In genomic region chr12:25828188-25828587, GRCh38 we compare ENCODE assay signal across 23 cellular contexts.
DNase-seq lines count a peak whose midpoint lies in the region; TF ChIP-seq lines count a peak whose summit lies in the region.
"Had no signal": no experiment of that assay in that cellular context is flagged by ENCODE, and none has a peak within 500 bp of the region (broad histone marks: within the 10 kb centered on the region; RNA-seq: fewer than 3 reads in every experiment).

No MANE protein-coding gene starts in this region.

- H3K4me3 ChIP-seq in fibroblast of lung (replicated peaks in 1 of 4; ENCODE audit: control extremely low read depth in 1 of 4, insufficient read depth in 1 of 4, low read depth in 3 of 4, low read length in 4 of 4) = no peak overlapping the region
- H3K4me3 ChIP-seq: esophagus squamous epithelium, thyroid gland had no signal

- H3K9ac ChIP-seq in fibroblast of lung (ENCODE audit: insufficient read depth, low read length) = no peak overlapping the region

- H3K27ac ChIP-seq in fibroblast of lung (ENCODE audit: insufficient read depth, low read length) (peak overlapping the region; percentile 40), substantia nigra (ENCODE audit: low read depth, low read length, poor library complexity, severe bottlenecking) (no peak overlapping the region)
- H3K27ac ChIP-seq: esophagus squamous epithelium, thyroid gland had no signal

- no peaks in the 10 kb centered on the region for H3K36me3 Mint-ChIP-seq in osteocyte (ENCODE audit: unreplicated experiment)
- H3K36me3 Mint-ChIP-seq: activated naive CD8-positive, alpha-beta T cell treated with anti-CD3 and anti-CD28 coated beads, Interleukin-2, amount 10 ng/mL, durations not matched to agents 7 days and 5 days; CD4-positive, CD25-positive, alpha-beta regulatory T cell; IgD-negative memory B cell had no signal

- H3K79me2 ChIP-seq in fibroblast of lung (ENCODE audit: control insufficient read depth, insufficient read depth, low read length) = no peaks in the 10 kb centered on the region

- DNase-seq in G401 (ENCODE audit: low spot score) (peak; percentile 57), HuH-7.5 (ENCODE audit: low spot score) (peak; percentile 20), fibroblast of lung (ENCODE audit: low read depth in 2 of 2) (no peak), osteocyte (ENCODE audit: extremely low spot score, unreplicated experiment) (no peak), substantia nigra (lab: John Stamatoyannopoulos, UW) (no peak), posterior cingulate gyrus (no peak), DMS53 (lab: John Stamatoyannopoulos, UW) (no peak)
- DNase-seq: activated CD4-positive, alpha-beta T cell treated with anti-CD3 and anti-CD28 coated beads for 1 hour; activated CD8-positive, alpha-beta T cell treated with anti-CD3 and anti-CD28 coated beads for 36 hours; activated effector memory CD4-positive, alpha-beta T cell treated with anti-CD3 and anti-CD28 coated beads, Interleukin-2, amount 50 U/mL, for 16 hours; activated naive CD8-positive, alpha-beta T cell treated with anti-CD3 and anti-CD28 coated beads, Interleukin-2, amount 10 ng/mL, durations not matched to agents 7 days and 5 days; CD4-positive, CD25-positive, alpha-beta regulatory T cell; effector memory CD8-positive, alpha-beta T cell; esophagus squamous epithelium; kidney; NCI-H1092 treated with DMSO at 0.1 percent for 48 hours; NCI-H2029; nucleus accumbens; SHP77 treated with DMSO at 0.1 percent for 48 hours; stimulated activated CD4-positive, alpha-beta T cell treated with anti-CD3 and anti-CD28 coated beads, Interleukin-4, amount 100 ng/mL, for 4 hours; stimulated activated naive CD4-positive, alpha-beta T cell; thyroid gland had no signal

- H3K4me1 ChIP-seq in fibroblast of lung (ENCODE audit: control insufficient read depth, extremely low read depth, insufficient read depth, low read length) = peaks cover 16% of the 10 kb centered on the region

- no peaks in the 10 kb centered on the region for H3K9me3 ChIP-seq in fibroblast of lung (ENCODE audit: control insufficient read depth, insufficient read depth, low read depth, low read length)
- H3K9me3 ChIP-seq: esophagus squamous epithelium, thyroid gland had no signal

- H2AFZ ChIP-seq in fibroblast of lung (ENCODE audit: low read length) = no peak overlapping the region

- no peaks in the 10 kb centered on the region for H4K20me1 ChIP-seq in fibroblast of lung (ENCODE audit: control insufficient read depth, extremely low read depth, insufficient read depth, low read length)

- H3K4me2 ChIP-seq in fibroblast of lung (ENCODE audit: extremely low read depth, insufficient read depth, low read length) = peak overlapping the region; percentile 70

- in situ Hi-C loops in G401 (cut with HindIII; ENCODE audit: low sequenced_read_pairs) = no loop called here

- no peaks in the 10 kb centered on the region for H3K9me3 Mint-ChIP-seq in osteocyte (ENCODE audit: unreplicated experiment)
- H3K9me3 Mint-ChIP-seq: activated CD8-positive, alpha-beta T cell treated with anti-CD3 and anti-CD28 coated beads for 36 hours; activated naive CD8-positive, alpha-beta T cell treated with anti-CD3 and anti-CD28 coated beads, Interleukin-2, amount 10 ng/mL, durations not matched to agents 7 days and 5 days; effector memory CD8-positive, alpha-beta T cell; IgD-negative memory B cell had no signal

- H3K27me3 ChIP-seq in fibroblast of lung (ENCODE audit: control insufficient read depth, insufficient read depth, low read length) = no peaks in the 10 kb centered on the region
- H3K27me3 ChIP-seq: esophagus squamous epithelium, thyroid gland had no signal

- H3K4me1 Mint-ChIP-seq in osteocyte (ENCODE audit: unreplicated experiment) = peaks cover 34% of the 10 kb centered on the region
- H3K4me1 Mint-ChIP-seq: activated naive CD8-positive, alpha-beta T cell treated with anti-CD3 and anti-CD28 coated beads, Interleukin-2, amount 10 ng/mL, durations not matched to agents 7 days and 5 days; CD4-positive, CD25-positive, alpha-beta regulatory T cell; IgD-negative memory B cell had no signal

- peaks cover 2% of the 10 kb centered on the region for H3K27me3 Mint-ChIP-seq in osteocyte (ENCODE audit: unreplicated experiment)
- H3K27me3 Mint-ChIP-seq: activated CD8-positive, alpha-beta T cell treated with anti-CD3 and anti-CD28 coated beads for 36 hours; effector memory CD8-positive, alpha-beta T cell had no signal

- intact Hi-C loops in posterior cingulate gyrus (cut with DNase I) = no loop called here

- H3K4me3 Mint-ChIP-seq in osteocyte (ENCODE audit: unreplicated experiment) = no peak overlapping the region
- H3K4me3 Mint-ChIP-seq: activated CD8-positive, alpha-beta T cell treated with anti-CD3 and anti-CD28 coated beads for 36 hours; activated naive CD8-positive, alpha-beta T cell treated with anti-CD3 and anti-CD28 coated beads, Interleukin-2, amount 10 ng/mL, durations not matched to agents 7 days and 5 days; CD4-positive, CD25-positive, alpha-beta regulatory T cell; effector memory CD8-positive, alpha-beta T cell; IgD-negative memory B cell had no signal

- H3K36me3 ChIP-seq in fibroblast of lung (ENCODE audit: control insufficient read depth, insufficient read depth, low read length) = no peaks in the 10 kb centered on the region
- H3K36me3 ChIP-seq: esophagus squamous epithelium, thyroid gland had no signal

- no peak for TF ChIP-seq CTCF in fibroblast of lung (conservative IDR thresholded peaks at IDR 0.05 in 1 of 2, IDR thresholded peaks at IDR 0.05 in 1 of 2; ENCODE audit: low read depth in 1 of 2, low read length in 2 of 2)
- TF ChIP-seq CTCF in osteocyte (IDR thresholded peaks at IDR 0.05) = no peak

- peak overlapping the region; percentile 89 for H3K27ac Mint-ChIP-seq in osteocyte (ENCODE audit: unreplicated experiment)
- H3K27ac Mint-ChIP-seq: activated CD8-positive, alpha-beta T cell treated with anti-CD3 and anti-CD28 coated beads for 36 hours; activated naive CD8-positive, alpha-beta T cell treated with anti-CD3 and anti-CD28 coated beads, Interleukin-2, amount 10 ng/mL, durations not matched to agents 7 days and 5 days; CD4-positive, CD25-positive, alpha-beta regulatory T cell; effector memory CD8-positive, alpha-beta T cell; IgD-negative memory B cell had no signal

Comparison
In these comparisons a context has a peak if more than half of its experiments do, and no peak if none do; other contexts are left out.
1. DNase-seq: peak in G401 (single experiment) and HuH-7.5 (single experiment); none in fibroblast of lung (0 of 2), osteocyte (single experiment), substantia nigra (0 of 49), posterior cingulate gyrus (0 of 10) and DMS53 (single experiment).